ENCODE assay signal across 22 cellular contexts in the genomic region with DNA sequence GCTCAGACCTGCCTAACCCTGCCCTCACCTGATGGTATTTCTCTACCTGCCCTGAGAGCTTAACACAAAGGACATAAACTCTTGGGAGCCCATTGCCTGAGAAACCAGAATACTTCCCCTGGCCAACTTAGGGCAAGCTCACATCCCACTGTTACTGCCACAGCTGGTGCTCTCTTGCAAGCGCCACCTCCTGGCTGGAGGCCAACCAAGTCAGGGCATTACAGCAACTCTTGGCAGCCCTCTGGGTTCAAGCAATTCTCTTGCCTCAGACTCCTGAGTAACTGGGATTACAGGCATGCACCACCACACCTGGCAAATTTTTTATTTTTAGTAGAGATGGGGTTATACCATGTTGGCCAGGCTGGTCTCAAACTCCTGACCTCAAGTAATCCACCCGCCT.
"Had no signal": no experiment of that assay in that cellular context is flagged by ENCODE, and none has a peak within 500 bp of the region (broad histone marks: within the 10 kb centered on the region; RNA-seq: fewer than 3 reads in every experiment).

No MANE protein-coding gene starts in this region.

- DNase-seq: activated CD4-positive, CD25-positive, alpha-beta regulatory T cell; activated naive CD4-positive, alpha-beta T cell; activated T-cell treated with anti-CD3 and anti-CD28 coated beads for 4 hours; aorta; brain microvascular endothelial cell; foreskin keratinocyte; left cardiac atrium; mesendoderm; naive thymus-derived CD4-positive, alpha-beta T cell; stimulated activated CD4-positive, alpha-beta T cell treated with anti-CD3 and anti-CD28 coated beads, Interleukin-2, amount 100 ng/mL, for 48 hours; stimulated activated naive CD8-positive, alpha-beta T cell treated with anti-CD3 and anti-CD28 coated beads, Interleukin-15, amount 100 ng/mL, for 72 hours; T-helper 9 cell; transverse colon had no signal

- ATAC-seq: activated T-helper 17 cell treated with anti-CD3 and anti-CD28 coated beads, Interleukin-2, amount 50 U/mL, for 72 hours; foreskin keratinocyte; left cardiac atrium; naive thymus-derived CD4-positive, alpha-beta T cell; stimulated activated naive CD8-positive, alpha-beta T cell treated with anti-CD3 and anti-CD28 coated beads, Interleukin-15, amount 100 ng/mL, for 72 hours had no signal

- H3K4me3 Mint-ChIP-seq: activated T-helper 17 cell treated with anti-CD3 and anti-CD28 coated beads, Interleukin-2, amount 50 U/mL, for 72 hours; central memory CD8-positive, alpha-beta T cell; neural progenitor cell; stimulated activated naive CD8-positive, alpha-beta T cell treated with anti-CD3 and anti-CD28 coated beads, Interleukin-15, amount 100 ng/mL, for 72 hours had no signal

- H3K9me3 ChIP-seq: vagina had no signal

- H3K9ac ChIP-seq: neural progenitor cell had no signal

- H3K79me2 ChIP-seq: hepatocyte had no signal

- H2AFZ ChIP-seq: hepatocyte, neural progenitor cell had no signal

- H3K4me2 ChIP-seq: hepatocyte, neural progenitor cell had no signal

- H3K27ac ChIP-seq: brain microvascular endothelial cell, coronary artery, foreskin keratinocyte, hepatocyte, neural progenitor cell, suprapubic skin, transverse colon, vagina had no signal

- H3K36me3 Mint-ChIP-seq: neural progenitor cell had no signal

- H3K36me3 ChIP-seq: brain microvascular endothelial cell, neural progenitor cell, suprapubic skin, transverse colon, vagina had no signal

- H3K4me1 Mint-ChIP-seq: activated T-helper 17 cell treated with anti-CD3 and anti-CD28 coated beads, Interleukin-2, amount 50 U/mL, for 72 hours; central memory CD8-positive, alpha-beta T cell; neural progenitor cell; stimulated activated naive CD8-positive, alpha-beta T cell treated with anti-CD3 and anti-CD28 coated beads, Interleukin-15, amount 100 ng/mL, for 72 hours had no signal

- H3K4me1 ChIP-seq: foreskin keratinocyte, neural progenitor cell, suprapubic skin, transverse colon, vagina had no signal

- H3K27me3 ChIP-seq: brain microvascular endothelial cell, hepatocyte, neural progenitor cell, suprapubic skin, transverse colon, vagina had no signal

- H3K27me3 Mint-ChIP-seq: activated T-helper 17 cell treated with anti-CD3 and anti-CD28 coated beads, Interleukin-2, amount 50 U/mL, for 72 hours; central memory CD8-positive, alpha-beta T cell; progenitor cell of endocrine pancreas; stimulated activated naive CD8-positive, alpha-beta T cell treated with anti-CD3 and anti-CD28 coated beads, Interleukin-15, amount 100 ng/mL, for 72 hours had no signal

- H3K27ac Mint-ChIP-seq: activated T-helper 17 cell treated with anti-CD3 and anti-CD28 coated beads, Interleukin-2, amount 50 U/mL, for 72 hours; naive thymus-derived CD4-positive, alpha-beta T cell; neural progenitor cell; progenitor cell of endocrine pancreas; stimulated activated naive CD8-positive, alpha-beta T cell treated with anti-CD3 and anti-CD28 coated beads, Interleukin-15, amount 100 ng/mL, for 72 hours had no signal

- H3K4me3 ChIP-seq: coronary artery, hepatocyte, neural progenitor cell, suprapubic skin, transverse colon, vagina had no signal

- FAIRE-seq: islet of Langerhans had no signal
